Comparison of ENCODE assay signal across 1 cellular context in the genomic region with DNA sequence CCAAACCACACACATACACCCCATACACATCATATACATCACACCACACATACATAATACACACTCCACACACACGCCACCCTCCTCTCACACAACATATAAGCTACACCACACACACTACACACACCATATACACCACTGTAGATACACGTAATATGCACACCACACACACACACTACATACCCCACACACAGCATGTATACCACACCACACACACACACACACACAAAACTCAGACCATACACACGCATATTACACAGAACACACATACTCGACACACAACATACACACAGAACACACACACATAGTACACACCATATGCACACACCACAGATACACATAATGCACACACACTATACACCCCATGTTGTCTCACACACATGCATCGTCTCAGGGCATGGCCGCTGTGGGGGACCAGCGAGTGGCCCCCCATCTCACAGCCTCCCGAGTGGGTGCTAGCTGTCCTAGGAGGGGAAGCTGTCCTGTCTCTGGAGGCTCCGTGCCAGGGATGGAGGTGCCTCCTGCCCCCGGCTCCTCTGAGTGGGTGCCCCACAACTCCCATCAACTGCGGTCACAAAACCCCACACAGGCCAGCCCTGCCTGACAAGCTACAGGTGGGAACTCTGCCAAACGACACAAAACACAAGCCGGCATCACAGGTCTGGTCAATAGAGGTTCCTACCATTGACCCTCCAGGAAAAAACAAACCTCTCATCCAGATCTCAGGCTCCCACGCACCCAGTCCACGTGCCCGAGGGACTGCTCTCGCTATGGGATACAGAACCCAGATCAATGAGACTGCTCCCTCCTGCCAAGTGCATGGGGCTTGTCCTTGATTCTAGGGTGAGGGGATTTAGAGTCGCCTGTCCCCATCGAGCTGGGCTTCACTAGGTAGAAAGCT.
A peak's percentile ranks its signal among the peaks of the same experiment; 100 is the strongest.
TF ChIP-seq lines count a peak whose summit lies in the region.

No MANE protein-coding gene starts in this region.

TF ChIP-seq in HepG2, 621 proteins besides CTCF, POLR2A, EP300 and RAD21 (continued from another document):
- TF ChIP-seq, protein P1, sequence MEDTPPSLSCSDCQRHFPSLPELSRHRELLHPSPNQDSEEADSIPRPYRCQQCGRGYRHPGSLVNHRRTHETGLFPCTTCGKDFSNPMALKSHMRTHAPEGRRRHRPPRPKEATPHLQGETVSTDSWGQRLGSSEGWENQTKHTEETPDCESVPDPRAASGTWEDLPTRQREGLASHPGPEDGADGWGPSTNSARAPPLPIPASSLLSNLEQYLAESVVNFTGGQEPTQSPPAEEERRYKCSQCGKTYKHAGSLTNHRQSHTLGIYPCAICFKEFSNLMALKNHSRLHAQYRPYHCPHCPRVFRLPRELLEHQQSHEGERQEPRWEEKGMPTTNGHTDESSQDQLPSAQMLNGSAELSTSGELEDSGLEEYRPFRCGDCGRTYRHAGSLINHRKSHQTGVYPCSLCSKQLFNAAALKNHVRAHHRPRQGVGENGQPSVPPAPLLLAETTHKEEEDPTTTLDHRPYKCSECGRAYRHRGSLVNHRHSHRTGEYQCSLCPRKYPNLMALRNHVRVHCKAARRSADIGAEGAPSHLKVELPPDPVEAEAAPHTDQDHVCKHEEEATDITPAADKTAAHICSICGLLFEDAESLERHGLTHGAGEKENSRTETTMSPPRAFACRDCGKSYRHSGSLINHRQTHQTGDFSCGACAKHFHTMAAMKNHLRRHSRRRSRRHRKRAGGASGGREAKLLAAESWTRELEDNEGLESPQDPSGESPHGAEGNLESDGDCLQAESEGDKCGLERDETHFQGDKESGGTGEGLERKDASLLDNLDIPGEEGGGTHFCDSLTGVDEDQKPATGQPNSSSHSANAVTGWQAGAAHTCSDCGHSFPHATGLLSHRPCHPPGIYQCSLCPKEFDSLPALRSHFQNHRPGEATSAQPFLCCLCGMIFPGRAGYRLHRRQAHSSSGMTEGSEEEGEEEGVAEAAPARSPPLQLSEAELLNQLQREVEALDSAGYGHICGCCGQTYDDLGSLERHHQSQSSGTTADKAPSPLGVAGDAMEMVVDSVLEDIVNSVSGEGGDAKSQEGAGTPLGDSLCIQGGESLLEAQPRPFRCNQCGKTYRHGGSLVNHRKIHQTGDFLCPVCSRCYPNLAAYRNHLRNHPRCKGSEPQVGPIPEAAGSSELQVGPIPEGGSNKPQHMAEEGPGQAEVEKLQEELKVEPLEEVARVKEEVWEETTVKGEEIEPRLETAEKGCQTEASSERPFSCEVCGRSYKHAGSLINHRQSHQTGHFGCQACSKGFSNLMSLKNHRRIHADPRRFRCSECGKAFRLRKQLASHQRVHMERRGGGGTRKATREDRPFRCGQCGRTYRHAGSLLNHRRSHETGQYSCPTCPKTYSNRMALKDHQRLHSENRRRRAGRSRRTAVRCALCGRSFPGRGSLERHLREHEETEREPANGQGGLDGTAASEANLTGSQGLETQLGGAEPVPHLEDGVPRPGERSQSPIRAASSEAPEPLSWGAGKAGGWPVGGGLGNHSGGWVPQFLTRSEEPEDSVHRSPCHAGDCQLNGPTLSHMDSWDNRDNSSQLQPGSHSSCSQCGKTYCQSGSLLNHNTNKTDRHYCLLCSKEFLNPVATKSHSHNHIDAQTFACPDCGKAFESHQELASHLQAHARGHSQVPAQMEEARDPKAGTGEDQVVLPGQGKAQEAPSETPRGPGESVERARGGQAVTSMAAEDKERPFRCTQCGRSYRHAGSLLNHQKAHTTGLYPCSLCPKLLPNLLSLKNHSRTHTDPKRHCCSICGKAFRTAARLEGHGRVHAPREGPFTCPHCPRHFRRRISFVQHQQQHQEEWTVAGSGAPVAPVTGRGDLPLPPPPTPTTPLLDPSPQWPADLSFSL (CRISPR knock-in tag; IDR thresholded peaks at IDR 0.05), result peak; percentile 72
